ENCODE assay signal across 1 cellular context in genomic region chr10:104267721-104268690, GRCh38.
TF ChIP-seq lines count a peak whose summit lies in the region.

No MANE protein-coding gene starts in this region.

TF ChIP-seq in SK-N-SH, 30 proteins besides CTCF, POLR2A, EP300 and RAD21 (continued from another document):
- no peak for TF ChIP-seq USF1 (IDR thresholded peaks at IDR 0.05; ENCODE audit: borderline replicate concordance, low read depth)
TF ChIP-seq in SK-N-SH: peak in this region for 0.
